Comparison of ENCODE assay signal across 20 cellular contexts in the genomic region with DNA sequence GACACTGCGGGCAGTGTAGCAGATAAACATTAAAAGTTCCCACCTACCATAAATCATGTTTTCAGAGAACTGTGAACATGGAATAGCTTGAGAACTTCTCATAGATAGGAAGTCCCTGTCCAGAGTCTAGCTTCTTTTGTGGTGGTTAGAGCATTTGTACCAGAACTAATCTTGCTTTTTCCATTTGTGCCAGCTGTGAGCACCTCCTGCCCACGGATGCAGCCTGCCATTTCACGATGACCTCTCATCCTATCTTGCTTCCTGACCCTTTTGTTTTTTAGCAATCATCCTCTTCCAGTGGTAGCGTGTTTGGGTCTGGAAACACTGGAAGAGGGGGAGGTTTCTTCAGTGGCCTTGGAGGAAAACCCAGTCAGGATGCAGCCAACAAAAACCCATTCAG.
"Had no signal": no experiment of that assay in that cellular context is flagged by ENCODE, and none has a peak within 500 bp of the region (broad histone marks: within the 10 kb centered on the region; RNA-seq: fewer than 3 reads in every experiment).

No MANE protein-coding gene starts in this region.

- H3K27ac ChIP-seq: breast epithelium had no signal

- H3K4me1 Mint-ChIP-seq: activated B cell treated with CpG ODN at 0.5 μM for 24 hours; central memory CD8-positive, alpha-beta T cell; memory B cell had no signal

- H3K36me3 ChIP-seq: breast epithelium, uterus had no signal

- H3K27me3 Mint-ChIP-seq: activated B cell treated with CpG ODN at 0.5 μM for 24 hours; activated CD4-positive, alpha-beta T cell treated with anti-CD3 and anti-CD28 coated beads for 36 hours; activated naive CD8-positive, alpha-beta T cell treated with anti-CD3 and anti-CD28 coated beads, Interleukin-2, amount 10 ng/mL, durations not matched to agents 7 days and 5 days; central memory CD8-positive, alpha-beta T cell; memory B cell; stimulated activated naive CD8-positive, alpha-beta T cell treated with anti-CD3 and anti-CD28 coated beads, Interleukin-15, amount 100 ng/mL, for 72 hours had no signal

- H3K27me3 ChIP-seq: breast epithelium, uterus had no signal

- H3K4me1 ChIP-seq: breast epithelium, uterus had no signal

- DNase-seq: activated B cell treated with CpG ODN at 0.5 μM for 24 hours; activated CD4-positive, alpha-beta T cell treated with anti-CD3 and anti-CD28 coated beads for 36 hours; activated CD4-positive, alpha-beta T cell treated with anti-CD3 and anti-CD28 coated beads, Interleukin-2, amount 50 U/mL, for 4 hours; activated naive CD4-positive, alpha-beta T cell treated with anti-CD3 and anti-CD28 coated beads for 36 hours; activated naive CD8-positive, alpha-beta T cell treated with anti-CD3 and anti-CD28 coated beads, Interleukin-2, amount 10 ng/mL, durations not matched to agents 7 days and 5 days; activated T-cell treated with anti-CD3 and anti-CD28 coated beads, Interleukin-2, amount 50 U/mL, for 48 hours; amniotic stem cell; glutamatergic neuron; left ventricle myocardium superior; posterior cingulate gyrus; stimulated activated CD4-positive, alpha-beta T cell treated with anti-CD3 and anti-CD28 coated beads, Interleukin-12 subunit alpha, Interleukin-12 subunit beta, amount 100 ng/mL, for 4 hours; stimulated activated CD4-positive, alpha-beta T cell treated with anti-CD3 and anti-CD28 coated beads, Interleukin-1b, Interleukin-23, amount 100 ng/mL, for 48 hours; stimulated activated naive CD8-positive, alpha-beta T cell treated with anti-CD3 and anti-CD28 coated beads, Interleukin-15, amount 100 ng/mL, for 72 hours; T-helper 1 cell; trophoblast cell; uterus had no signal

- H3K27ac Mint-ChIP-seq: activated B cell treated with CpG ODN at 0.5 μM for 24 hours; activated CD4-positive, alpha-beta T cell treated with anti-CD3 and anti-CD28 coated beads for 36 hours; activated naive CD4-positive, alpha-beta T cell treated with anti-CD3 and anti-CD28 coated beads for 36 hours; activated naive CD8-positive, alpha-beta T cell treated with anti-CD3 and anti-CD28 coated beads, Interleukin-2, amount 10 ng/mL, durations not matched to agents 7 days and 5 days; memory B cell; stimulated activated naive CD8-positive, alpha-beta T cell treated with anti-CD3 and anti-CD28 coated beads, Interleukin-15, amount 100 ng/mL, for 72 hours had no signal

- H3K4me3 ChIP-seq: breast epithelium, uterus had no signal

- H3K4me3 Mint-ChIP-seq: activated B cell treated with CpG ODN at 0.5 μM for 24 hours; activated CD4-positive, alpha-beta T cell treated with anti-CD3 and anti-CD28 coated beads for 36 hours; activated naive CD4-positive, alpha-beta T cell treated with anti-CD3 and anti-CD28 coated beads for 36 hours; activated naive CD8-positive, alpha-beta T cell treated with anti-CD3 and anti-CD28 coated beads, Interleukin-2, amount 10 ng/mL, durations not matched to agents 7 days and 5 days; central memory CD8-positive, alpha-beta T cell; memory B cell; neural crest cell; stimulated activated naive CD8-positive, alpha-beta T cell treated with anti-CD3 and anti-CD28 coated beads, Interleukin-15, amount 100 ng/mL, for 72 hours had no signal
